In genomic region chr2:26552641-26553040, GRCh38 we compare ENCODE assay signal across 19 cellular contexts.
DNase-seq lines count a peak whose midpoint lies in the region; ATAC-seq, FAIRE-seq and TF ChIP-seq lines count a peak whose summit lies in the region.
"Had no signal": no experiment of that assay in that cellular context is flagged by ENCODE, and none has a peak within 500 bp of the region (broad histone marks: within the 10 kb centered on the region; RNA-seq: fewer than 3 reads in every experiment).

No MANE protein-coding gene starts in this region.

- ATAC-seq in right lobe of liver (no peak), HepG2 (no peak), WTC11 (0 out of 2 replicates have a peak, but pooled peaks have one; percentile 13), upper lobe of right lung (no peak), GM18873 (IDR thresholded peaks at IDR 0.05; ENCODE audit: low FRiP score, unreplicated experiment) (no peak)
- ATAC-seq in stimulated activated effector memory CD8-positive, alpha-beta T cell treated with anti-CD3 and anti-CD28 coated beads, Interleukin-12 subunit alpha, Interleukin-12 subunit beta, amount 100 ng/mL, for 72 hours, result no peak
- ATAC-seq: A549 had no signal

- TF ChIP-seq CTCF in right lobe of liver (IDR thresholded peaks at IDR 0.05) (no peak), HepG2 (CRISPR knock-in tag; IDR thresholded peaks at IDR 0.05) (no peak), WTC11 (IDR thresholded peaks at IDR 0.05) (no peak), osteoblast (IDR thresholded peaks at IDR 0.05; ENCODE audit: extremely low read depth, low read depth, low read length) (no peak), upper lobe of right lung (IDR thresholded peaks at IDR 0.05) (no peak)

- H3K9ac ChIP-seq in HepG2 (ENCODE audit: insufficient read depth, low read depth, low read length), result no peak overlapping the region

- H3K27me3 ChIP-seq in right lobe of liver (no peaks in the 10 kb centered on the region), HepG2 (ENCODE audit: control insufficient read depth in 1 of 2, insufficient read depth in 2 of 2, low read length in 2 of 2) (peaks cover 8 to 75% of the 10 kb centered on the region in 2 experiments; a peak in 4 of 5 replicates), osteoblast (ENCODE audit: insufficient read depth, low read length) (peaks cover 24% of the 10 kb centered on the region), upper lobe of right lung (no peaks in the 10 kb centered on the region)
- H3K27me3 ChIP-seq: BE2C had no signal

- no TSS peak for BruUV-seq in HepG2 (replicated peaks; lab: Mats Ljungman, UMichigan)

- WGBS in right lobe of liver (ENCODE audit: insufficient coverage, low coverage, low lambda C conversion rate, missing lambda C conversion rate), result 58% methylated on average over 6 of the region's 7 CpGs
- 52% methylated on average over 7 of the region's 7 CpGs for WGBS in HepG2 (ENCODE audit: low lambda C conversion rate)

- H3K9me3 ChIP-seq in right lobe of liver (no peaks in the 10 kb centered on the region), HepG2 (ENCODE audit: low read length) (no peaks in the 10 kb centered on the region), osteoblast (ENCODE audit: low read depth, low read length) (no peaks in the 10 kb centered on the region), upper lobe of right lung (no peaks in the 10 kb centered on the region)
- H3K9me3 ChIP-seq: A549, BE2C had no signal

- H3K4me2 ChIP-seq in HepG2 (ENCODE audit: low read depth, low read length), result no peak overlapping the region
- H3K4me2 ChIP-seq in osteoblast (ENCODE audit: insufficient read depth, low read length), result no peak overlapping the region
- H3K4me2 ChIP-seq: A549 had no signal

- no peak overlapping the region for H3K4me3 ChIP-seq in right lobe of liver
- H3K4me3 ChIP-seq in HepG2 (replicated peaks in 1 of 3; ENCODE audit: insufficient read depth in 1 of 3, low read depth in 2 of 3, low read length in 3 of 3), result no peak overlapping the region
- no peak overlapping the region for H3K4me3 ChIP-seq in osteoblast (ENCODE audit: insufficient read depth, low read length)
- no peak overlapping the region for H3K4me3 ChIP-seq in upper lobe of right lung
- H3K4me3 ChIP-seq: A549 had no signal

- in situ Hi-C loops in HepG2 (cut with HindIII; ENCODE audit: extremely low pct_ligation_motif_present, low pct_unique_long_range_greater_than_20kb), result no loop called here

- H3K4me1 ChIP-seq in right lobe of liver (no peaks in the 10 kb centered on the region), HepG2 (ENCODE audit: insufficient read depth, low read length) (no peaks in the 10 kb centered on the region), osteoblast (ENCODE audit: insufficient read depth, low read length) (no peaks in the 10 kb centered on the region), upper lobe of right lung (no peaks in the 10 kb centered on the region)
- H3K4me1 ChIP-seq: A549, BE2C had no signal

- intact Hi-C loops in right lobe of liver (cut with DNase I) (no loop called here), HepG2 (cut with micrococcal nuclease; ENCODE audit: unreplicated experiment) (loop anchor here (5.0 kb wide), 1 partner anchor 1120 kb away; no protein-coding TSS in a partner anchor), upper lobe of right lung (cut with DNase I) (no loop called here)

- H3K36me3 ChIP-seq in right lobe of liver (no peaks in the 10 kb centered on the region), HepG2 (replicated peaks in 1 of 2; ENCODE audit: control insufficient read depth in 1 of 2, insufficient read depth in 2 of 2, low read length in 2 of 2) (no peaks in the 10 kb centered on the region), osteoblast (ENCODE audit: insufficient read depth, low read length) (no peaks in the 10 kb centered on the region), upper lobe of right lung (no peaks in the 10 kb centered on the region)
- H3K36me3 ChIP-seq: BE2C had no signal

- TF ChIP-seq POLR2A in right lobe of liver (IDR thresholded peaks at IDR 0.05), result no peak
- no peak for TF ChIP-seq POLR2A in HepG2 (IDR thresholded peaks at IDR 0.05; ENCODE audit: insufficient read depth in 1 of 2, low read depth in 2 of 2, low read length in 2 of 2)

- FAIRE-seq in HepG2 (lab: Jason Lieb, UNC), result no peak
- FAIRE-seq: A549, G401.6, GM12891 had no signal

- H3K79me2 ChIP-seq in HepG2 (ENCODE audit: insufficient read depth, low read length) (no peaks in the 10 kb centered on the region), osteoblast (ENCODE audit: insufficient read depth, low read length) (no peaks in the 10 kb centered on the region)

- H3K36me3 Mint-ChIP-seq in WTC11, result no peaks in the 10 kb centered on the region
- H3K36me3 Mint-ChIP-seq in stimulated activated effector memory CD8-positive, alpha-beta T cell treated with anti-CD3 and anti-CD28 coated beads, Interleukin-12 subunit alpha, Interleukin-12 subunit beta, amount 100 ng/mL, for 72 hours, result no peaks in the 10 kb centered on the region
- H3K36me3 Mint-ChIP-seq: CD4-positive, alpha-beta memory T cell had no signal

- POLR2A ChIA-PET in HepG2 (lab: Yijun Ruan, JAX) (no interaction called here), WTC11 (lab: Charles Lee) (interaction anchor here (0.7 kb wide), 1 partner anchor 11 kb away, joined by 3 read pairs; no protein-coding TSS in a partner anchor)

- no peaks in the 10 kb centered on the region for H3K27me3 Mint-ChIP-seq in WTC11 (ENCODE audit: low read depth)

- peaks cover 8% of the 10 kb centered on the region for H3K4me1 Mint-ChIP-seq in WTC11
- H3K4me1 Mint-ChIP-seq in stimulated activated effector memory CD8-positive, alpha-beta T cell treated with anti-CD3 and anti-CD28 coated beads, Interleukin-12 subunit alpha, Interleukin-12 subunit beta, amount 100 ng/mL, for 72 hours, result no peaks in the 10 kb centered on the region
- H3K4me1 Mint-ChIP-seq: CD4-positive, alpha-beta memory T cell had no signal

- no peak overlapping the region for H3K27ac Mint-ChIP-seq in WTC11
- H3K27ac Mint-ChIP-seq in stimulated activated effector memory CD8-positive, alpha-beta T cell treated with anti-CD3 and anti-CD28 coated beads, Interleukin-12 subunit alpha, Interleukin-12 subunit beta, amount 100 ng/mL, for 72 hours, result no peak overlapping the region
- H3K27ac Mint-ChIP-seq: CD4-positive, alpha-beta memory T cell; HFFc6 had no signal

- TF ChIP-seq RAD21 in HepG2 (CRISPR knock-in tag; IDR thresholded peaks at IDR 0.05), result no peak

- no peak overlapping the region for H3K4me3 Mint-ChIP-seq in WTC11
- no peak overlapping the region for H3K4me3 Mint-ChIP-seq in stimulated activated effector memory CD8-positive, alpha-beta T cell treated with anti-CD3 and anti-CD28 coated beads, Interleukin-12 subunit alpha, Interleukin-12 subunit beta, amount 100 ng/mL, for 72 hours
- H3K4me3 Mint-ChIP-seq: CD4-positive, alpha-beta memory T cell; HFFc6 had no signal

- CTCF ChIA-PET in HepG2 (lab: Yijun Ruan, JAX; ENCODE audit: low intra/inter-chr PET ratio, low total read pairs) (no interaction called here), WTC11 (lab: Charles Lee) (interaction anchor here (0.7 to 1.8 kb wide), 11 partner anchors 9 to 92 kb away, joined by 3 to 17 read pairs (median 4); a partner anchor contains a TSS)

- DNase-seq in right lobe of liver (peak in 2 of 3 donors; percentile 4 to 15), HepG2 (ENCODE audit: low spot score) (no peak), WTC11 (ENCODE audit: low spot score) (no peak), osteoblast (ENCODE audit: insufficient read length, low spot score, missing footprints) (peak; percentile 42), upper lobe of right lung (peak; percentile 8), midbrain (lab: John Stamatoyannopoulos, UW) (no peak)
- DNase-seq in stimulated activated effector memory CD8-positive, alpha-beta T cell treated with anti-CD3 and anti-CD28 coated beads, Interleukin-12 subunit alpha, Interleukin-12 subunit beta, amount 100 ng/mL, for 72 hours (ENCODE audit: low spot score in 2 of 2), result no peak
- DNase-seq: BE2C; CD4-positive, alpha-beta memory T cell; DMS79 treated with DMSO at 0.1 percent for 48 hours; EL; HCEC 1CT; HFFc6 had no signal

- TF ChIP-seq EP300 in HepG2 (IDR thresholded peaks at IDR 0.05; ENCODE audit: low read depth in 2 of 2, low read length in 2 of 2), result no peak
- TF ChIP-seq EP300 in HepG2 (CRISPR knock-in tag; IDR thresholded peaks at IDR 0.05; ENCODE audit: borderline replicate concordance), result no peak

- no peaks in the 10 kb centered on the region; the same call in 1 of the 2 replicates for H4K20me1 ChIP-seq in HepG2 (ENCODE audit: insufficient read depth, low read length)
- H4K20me1 ChIP-seq in osteoblast (ENCODE audit: insufficient read depth, low read length), result no peaks in the 10 kb centered on the region

- no peak overlapping the region for H2AFZ ChIP-seq in HepG2 (ENCODE audit: low read length)
- no peak overlapping the region for H2AFZ ChIP-seq in osteoblast (ENCODE audit: low read length)

- no peak overlapping the region for H3K27ac ChIP-seq in right lobe of liver
- no peak overlapping the region for H3K27ac ChIP-seq in HepG2 (ENCODE audit: extremely low read length, insufficient read depth, low read length)
- no peak overlapping the region for H3K27ac ChIP-seq in osteoblast (ENCODE audit: low read depth, low read length)
- no peak overlapping the region for H3K27ac ChIP-seq in upper lobe of right lung
- H3K27ac ChIP-seq: A549, C4-2B, HL-60 had no signal

- no peaks in the 10 kb centered on the region for H3K9me3 Mint-ChIP-seq in WTC11
- H3K9me3 Mint-ChIP-seq in stimulated activated effector memory CD8-positive, alpha-beta T cell treated with anti-CD3 and anti-CD28 coated beads, Interleukin-12 subunit alpha, Interleukin-12 subunit beta, amount 100 ng/mL, for 72 hours, result no peaks in the 10 kb centered on the region
- H3K9me3 Mint-ChIP-seq: CD4-positive, alpha-beta memory T cell; HFFc6 had no signal

TF ChIP-seq in HepG2, 621 proteins besides CTCF, POLR2A, EP300 and RAD21 (continues in another document):
- no peak for TF ChIP-seq ZNF33B (CRISPR knock-in tag; IDR thresholded peaks at IDR 0.05)
- TF ChIP-seq SOX5 (CRISPR knock-in tag; IDR thresholded peaks at IDR 0.05; ENCODE audit: borderline replicate concordance), result no peak
- no peak for TF ChIP-seq TGIF2 (CRISPR knock-in tag; IDR thresholded peaks at IDR 0.05)
- TF ChIP-seq HMGA1 (CRISPR knock-in tag; conservative IDR thresholded peaks at IDR 0.05), result no peak

TF ChIP-seq in WTC11, 78 proteins besides CTCF, POLR2A, EP300 and RAD21 (continues in another document):
- TF ChIP-seq EMX1 (CRISPR knock-in tag; IDR thresholded peaks at IDR 0.05), result no peak
- no peak for TF ChIP-seq ZNF512 (CRISPR knock-in tag; IDR thresholded peaks at IDR 0.05; ENCODE audit: borderline replicate concordance)
- TF ChIP-seq NFATC4 (CRISPR knock-in tag; IDR thresholded peaks at IDR 0.05), result no peak

Comparison
In these comparisons a context has a peak if more than half of its experiments do, and no peak if none do; other contexts are left out.
1. DNase-seq: peak in right lobe of liver (2 of 3), osteoblast (single experiment) and upper lobe of right lung (single experiment); none in HepG2 (single experiment), WTC11 (single experiment), stimulated activated effector memory CD8-positive, alpha-beta T cell treated with anti-CD3 and anti-CD28 coated beads, Interleukin-12 subunit alpha, Interleukin-12 subunit beta, amount 100 ng/mL, for 72 hours (0 of 2) and midbrain (single experiment).